ENCODE assay signal across 10 cellular contexts in genomic region chr7:130994378-130995115, GRCh38.
DNase-seq lines count a peak whose midpoint lies in the region; ATAC-seq and TF ChIP-seq lines count a peak whose summit lies in the region.
"Had no signal": no experiment of that assay in that cellular context is flagged by ENCODE, and none has a peak within 500 bp of the region (broad histone marks: within the 10 kb centered on the region; RNA-seq: fewer than 3 reads in every experiment).

No MANE protein-coding gene starts in this region.

- H3K36me3 ChIP-seq in brain microvascular endothelial cell (replicated peaks) = no peaks in the 10 kb centered on the region

- H3K9me3 Mint-ChIP-seq in activated T-helper 17 cell treated with anti-CD3 and anti-CD28 coated beads, Interleukin-2, amount 50 U/mL, for 72 hours = no peaks in the 10 kb centered on the region

- in situ Hi-C loops in brain microvascular endothelial cell (cut with HindIII; ENCODE audit: low pct_ligation_motif_present, low sequenced_read_pairs) = no loop called here

- peaks cover 79% of the 10 kb centered on the region for H3K36me3 Mint-ChIP-seq in activated T-helper 17 cell treated with anti-CD3 and anti-CD28 coated beads, Interleukin-2, amount 50 U/mL, for 72 hours (ENCODE audit: low read depth)

- H3K4me3 Mint-ChIP-seq in activated T-helper 17 cell treated with anti-CD3 and anti-CD28 coated beads, Interleukin-2, amount 50 U/mL, for 72 hours = no peak overlapping the region

- TF ChIP-seq CTCF in brain microvascular endothelial cell (IDR thresholded peaks at IDR 0.05; ENCODE audit: low read depth, low read length, missing control alignments) = no peak

- H3K4me1 Mint-ChIP-seq in activated T-helper 17 cell treated with anti-CD3 and anti-CD28 coated beads, Interleukin-2, amount 50 U/mL, for 72 hours = peaks cover 72% of the 10 kb centered on the region

- ATAC-seq in GM18907 (IDR thresholded peaks at IDR 0.05; ENCODE audit: unreplicated experiment) = peak; percentile 16
- ATAC-seq in activated T-helper 17 cell treated with anti-CD3 and anti-CD28 coated beads, Interleukin-2, amount 50 U/mL, for 72 hours (replicated peaks) = peak; percentile 39
- peak; percentile 78 to 89 for ATAC-seq in left cardiac atrium

- H3K27me3 Mint-ChIP-seq in activated T-helper 17 cell treated with anti-CD3 and anti-CD28 coated beads, Interleukin-2, amount 50 U/mL, for 72 hours = no peaks in the 10 kb centered on the region

- H3K27me3 ChIP-seq in brain microvascular endothelial cell (replicated peaks) = no peaks in the 10 kb centered on the region

- H3K27ac ChIP-seq in brain microvascular endothelial cell = no peak overlapping the region

- DNase-seq in left cardiac atrium = peak; percentile 59
- peak; percentile 75 for DNase-seq in renal cortical epithelial cell (ENCODE audit: low read depth)
- no peak for DNase-seq in RKO (ENCODE audit: low spot score)
- DNase-seq in NCI-H2171 (lab: John Stamatoyannopoulos, UW) = no peak
- no peak for DNase-seq in HPDE6-E6E7 (ENCODE audit: extremely low spot score)
- DNase-seq in brain microvascular endothelial cell = no peak
- DNase-seq: activated gamma-delta T cell, NCI-H510A had no signal

- peak overlapping the region; percentile 96 for H3K27ac Mint-ChIP-seq in activated T-helper 17 cell treated with anti-CD3 and anti-CD28 coated beads, Interleukin-2, amount 50 U/mL, for 72 hours

- H3K4me3 ChIP-seq in brain microvascular endothelial cell (ENCODE audit: low read depth, low read length) = no peak overlapping the region

- intact Hi-C loops in left cardiac atrium (cut with DNase I) = no loop called here

Comparison
In these comparisons a context has a peak if more than half of its experiments do, and no peak if none do; other contexts are left out.
1. ATAC-seq: peak in every context shown above with its lines; median percentile 84 in left cardiac atrium; 39 in activated T-helper 17 cell treated with anti-CD3 and anti-CD28 coated beads, Interleukin-2, amount 50 U/mL, for 72 hours; 16 in GM18907.
2. DNase-seq: peak in left cardiac atrium (single experiment) and renal cortical epithelial cell (single experiment); none in RKO (single experiment), NCI-H2171 (single experiment), HPDE6-E6E7 (single experiment) and brain microvascular endothelial cell (single experiment).